8 cellular contexts compared by ENCODE assay signal in genomic region chr17:39547713-39548478, GRCh38. TPM values are rescaled to one million over a fixed set of nuclear protein-coding genes. Genes with fewer than 3 reads are reported as not detected.
DNase-seq lines count a peak whose midpoint lies in the region; ATAC-seq, FAIRE-seq and TF ChIP-seq lines count a peak whose summit lies in the region.

No MANE protein-coding gene starts in this region.

- H3K4me3 ChIP-seq in H1 (ENCODE audit: extremely low read depth in 1 of 4, insufficient read depth in 2 of 4, low read depth in 3 of 4, low read length in 4 of 4): no peak overlapping the region

- FAIRE-seq in H1 (lab: Jason Lieb, UNC): peak; percentile 66

- H3K23me2 ChIP-seq in H1 (ENCODE audit: low read depth, low read length): no peaks in the 10 kb centered on the region

- no peak for TF ChIP-seq EP300 in H1 (IDR thresholded peaks at IDR 0.05; ENCODE audit: borderline replicate concordance in 1 of 2, low read depth in 2 of 2, low read length in 2 of 2)

- H3K4me2 ChIP-seq in H1 (ENCODE audit: insufficient read depth in 1 of 2, low read depth in 2 of 2, low read length in 2 of 2): no peak overlapping the region

- H3K27ac ChIP-seq in H1 (ENCODE audit: low read depth, low read length): no peak overlapping the region

- POLR2A ChIA-PET in H1 (lab: Charles Lee; ENCODE audit: partially characterized antibody): interaction anchor here (0.8 to 2.3 kb wide), 6 partner anchors 11 to 83 kb away, joined by 3 to 6 read pairs (median 4); no protein-coding TSS in a partner anchor

- no peak overlapping the region for H4K5ac ChIP-seq in H1 (ENCODE audit: insufficient read length, low read depth, low read length)

- no peak overlapping the region for H2BK20ac ChIP-seq in H1 (ENCODE audit: low read length)

- DNase-seq in SHP77 (lab: John Stamatoyannopoulos, UW) (peak; percentile 15 to 22), SHP77 treated with DMSO at 0.1 percent for 48 hours (lab: John Stamatoyannopoulos, UW) (no peak), NCI-H460 (ENCODE audit: extremely low read depth, low read depth) (peak; percentile 53), H1 (ENCODE audit: low read depth in 1 of 2, low spot score in 2 of 2) (peak in 1 of 2 experiments; percentile 98), mucosa of gallbladder (ENCODE audit: low spot score) (peak; percentile 65)
- peak; percentile 93 for DNase-seq in activated CD8-positive, alpha-beta memory T cell treated with anti-CD3 and anti-CD28 coated beads for 24 hours
- peak; percentile 55 to 69 for DNase-seq in stimulated activated CD8-positive, alpha-beta memory T cell treated with anti-CD3 and anti-CD28 coated beads, Interleukin-7, amount 100 ng/mL, for 1 hour (ENCODE audit: low read depth in 2 of 2)

- peaks cover 0 to 5% of the 10 kb centered on the region in 2 experiments for H4K20me1 ChIP-seq in H1 (replicated peaks in 1 of 2; ENCODE audit: control insufficient read depth in 1 of 2, insufficient read depth in 2 of 2, low read length in 2 of 2)

- no peak overlapping the region for H2BK12ac ChIP-seq in H1 (ENCODE audit: low read depth, low read length)

- no peak overlapping the region for H2BK120ac ChIP-seq in H1 (replicated peaks; ENCODE audit: low read depth, low read length)

- H3K18ac ChIP-seq in H1 (ENCODE audit: extremely low read depth, low read length): no peak overlapping the region

- no peaks in the 10 kb centered on the region for H3K27me3 ChIP-seq in H1 (replicated peaks in 1 of 4; ENCODE audit: control insufficient read depth in 3 of 4, extremely low read depth in 1 of 4, insufficient read depth in 3 of 4, low read length in 3 of 4)

- no peak overlapping the region for H4K8ac ChIP-seq in H1 (ENCODE audit: extremely low read depth, insufficient read depth, low read length)

- TF ChIP-seq POLR2A in H1 (IDR thresholded peaks at IDR 0.05; ENCODE audit: control extremely low read depth in 1 of 2, low read depth in 2 of 2, low read length in 2 of 2): no peak

- H3K79me1 ChIP-seq in H1 (ENCODE audit: low read depth, low read length): no peaks in the 10 kb centered on the region

- TF ChIP-seq CTCF in H1 (IDR thresholded peaks at IDR 0.05; ENCODE audit: control extremely low read depth in 1 of 3, insufficient read depth in 1 of 3, low read depth in 1 of 3, low read length in 3 of 3): peak; percentile 90 to 92 (median 92)

- CTCF ChIA-PET in H1 (lab: Charles Lee; ENCODE audit: partially characterized antibody): interaction anchor here (0.6 to 15.0 kb wide), 50 partner anchors 9 to 1035 kb away, joined by 3 to 310 read pairs (median 4); partner anchors contain the start of genes NEUROD2 and PPP1R1B

- no peaks in the 10 kb centered on the region for H3K36me3 ChIP-seq in H1 (ENCODE audit: control insufficient read depth in 2 of 4, insufficient read depth in 4 of 4, low read length in 3 of 4)

- no peak overlapping the region for H3K9ac ChIP-seq in H1 (replicated peaks in 1 of 4; ENCODE audit: extremely low read depth in 1 of 4, low read depth in 3 of 4, low read length in 3 of 4)

- no peaks in the 10 kb centered on the region for H3K9me3 ChIP-seq in H1 (ENCODE audit: insufficient read depth in 2 of 2, low read depth in 1 of 2, low read length in 1 of 2)

- 28% methylated on average over 5 of the region's 5 CpGs; no CpG with 5 or more reads in 1 of the 2 experiments for WGBS in H1 (ENCODE audit: extremely low coverage in 1 of 2, insufficient coverage in 1 of 2, insufficient read length in 1 of 2, insufficient replicate concordance in 2 of 2, low coverage in 1 of 2, low lambda C conversion rate in 2 of 2, missing lambda C conversion rate in 1 of 2), 2 experiments

- no peaks in the 10 kb centered on the region for H3K4me1 ChIP-seq in H1 (replicated peaks in 1 of 4; ENCODE audit: control insufficient read depth in 3 of 4, insufficient read depth in 4 of 4, low read length in 3 of 4)

- peak; percentile 87 to 91 for TF ChIP-seq RAD21 in H1 (IDR thresholded peaks at IDR 0.05 in 1 of 2, conservative IDR thresholded peaks at IDR 0.05 in 1 of 2; ENCODE audit: low read depth in 2 of 2, low read length in 2 of 2)

- H2BK5ac ChIP-seq in H1 (ENCODE audit: low read depth, low read length): no peak overlapping the region

- H3K79me2 ChIP-seq in H1 (ENCODE audit: control insufficient read depth in 1 of 2, insufficient read depth in 2 of 2, low read length in 2 of 2): no peaks in the 10 kb centered on the region

- ATAC-seq in HG02852 (IDR thresholded peaks at IDR 0.05; ENCODE audit: unreplicated experiment): no peak

- no peak overlapping the region for H2AFZ ChIP-seq in H1 (ENCODE audit: low read length)

- H3K23ac ChIP-seq in H1 (ENCODE audit: insufficient read length): no peak overlapping the region

- H3K14ac ChIP-seq in H1 (ENCODE audit: insufficient read length): no peak overlapping the region

- H2BK15ac ChIP-seq in H1 (ENCODE audit: low read length): no peak overlapping the region

- H3K4ac ChIP-seq in H1 (replicated peaks; ENCODE audit: insufficient read length, low read depth, low read length): no peak overlapping the region

- H3K56ac ChIP-seq in H1 (replicated peaks; ENCODE audit: insufficient read length, low read depth, low read length): no peak overlapping the region

- no peak overlapping the region for H4K91ac ChIP-seq in H1 (replicated peaks; ENCODE audit: insufficient read length, low read length)

- no peak overlapping the region for H2AK5ac ChIP-seq in H1 (ENCODE audit: low read depth, low read length)

TF ChIP-seq in H1, 55 proteins besides CTCF, POLR2A, EP300 and RAD21:
- TF ChIP-seq SP1 (IDR thresholded peaks at IDR 0.05; ENCODE audit: low read depth, low read length) (no peak), TAF1 (IDR thresholded peaks at IDR 0.05; ENCODE audit: low read depth, low read length) (no peak), CEBPB (IDR thresholded peaks at IDR 0.05; ENCODE audit: low read depth, low read length) (no peak)
- TF ChIP-seq, protein P1, sequence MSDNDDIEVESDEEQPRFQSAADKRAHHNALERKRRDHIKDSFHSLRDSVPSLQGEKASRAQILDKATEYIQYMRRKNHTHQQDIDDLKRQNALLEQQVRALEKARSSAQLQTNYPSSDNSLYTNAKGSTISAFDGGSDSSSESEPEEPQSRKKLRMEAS (IDR thresholded peaks at IDR 0.05): 0 out of 2 replicates have a peak, but pooled peaks have one; percentile 24

RNA-seq across cellular contexts. Expression of gene NEUROD2, which starts 59.8 kb away (rescaled TPM):
- not detected in 2 replicates for total RNA-seq in NCI-H460 (2014; rRNA removed; shearing (Covaris generic))
- polyA plus RNA-seq in NCI-H460 (2014; cell fraction: nucleus; rRNA removed): not detected in 2 replicates
- total RNA-seq in H1 (2021; fragmentation: NEBNext Ultra II Directional; extraction: Animal tissue kit (Norgen Biotek cat#: 25700)): not detected in 2 replicates
- not detected in 2 replicates for polyA plus RNA-seq in H1 (2011; rRNA removed)
- polyA plus RNA-seq in H1 (2011; cell fraction: cytosol; rRNA removed): not detected
- not detected for polyA plus RNA-seq in H1 (2011; cell fraction: nucleus; rRNA removed)
- polyA plus RNA-seq in H1 (2012, experiment 1 of 2): not detected in 4 replicates
- 0.12 TPM for polyA plus RNA-seq in H1 (2012, experiment 2 of 2)
- 0.02 TPM for polyA plus RNA-seq in H1 (2013, experiment 1 of 2)
- polyA plus RNA-seq in H1 (2013, experiment 2 of 2): 0.02 TPM
- polyA minus RNA-seq in H1 (2011; rRNA and poly(A)+ RNA removed): not detected in 2 replicates
- polyA minus RNA-seq in H1 (2011; cell fraction: cytosol; rRNA and poly(A)+ RNA removed): not detected
- not detected for polyA minus RNA-seq in H1 (2011; cell fraction: nucleus; rRNA and poly(A)+ RNA removed)
- total RNA-seq in mucosa of gallbladder: not detected
